In genomic region chr3:115658337-115659181, GRCh38 we compare ENCODE assay signal across 8 cellular contexts. TPM values are rescaled to one million over a fixed set of nuclear protein-coding genes. Genes with fewer than 3 reads are reported as not detected.
A peak's percentile ranks its signal among the peaks of the same experiment; 100 is the strongest.
DNase-seq lines count a peak whose midpoint lies in the region; ATAC-seq, FAIRE-seq and TF ChIP-seq lines count a peak whose summit lies in the region.

No MANE protein-coding gene starts in this region.

- H3K9ac ChIP-seq in HUES64 (ENCODE audit: low read depth, low read length), result peak overlapping the region; percentile 94

- H3K27me3 Mint-ChIP-seq in nephron progenitor cell (ENCODE audit: low read depth, poor library complexity), result no peaks in the 10 kb centered on the region
- H3K27me3 Mint-ChIP-seq in stimulated activated naive CD8-positive, alpha-beta T cell treated with anti-CD3 and anti-CD28 coated beads, Interleukin-15, Interleukin-2, amounts not matched to agents 100 ng/mL and 50 ng/mL, for 24 hours, result no peaks in the 10 kb centered on the region

- WGBS in HUES64, result 1% methylated on average over 58 of the region's 58 CpGs

- peaks cover 51% of the 10 kb centered on the region for H3K4me1 Mint-ChIP-seq in nephron progenitor cell
- H3K4me1 Mint-ChIP-seq in stimulated activated naive CD8-positive, alpha-beta T cell treated with anti-CD3 and anti-CD28 coated beads, Interleukin-15, Interleukin-2, amounts not matched to agents 100 ng/mL and 50 ng/mL, for 24 hours (ENCODE audit: low read depth), result peaks cover 70% of the 10 kb centered on the region

- no peak for FAIRE-seq in RCC 7860 (lab: Jason Lieb, UNC)

- peaks cover 46% of the 10 kb centered on the region for H3K4me1 ChIP-seq in HUES64 (ENCODE audit: insufficient read depth, low read length)

- H3K36me3 ChIP-seq in HUES64 (ENCODE audit: insufficient read depth, low read length), result no peaks in the 10 kb centered on the region

- no peaks in the 10 kb centered on the region for H3K9me3 Mint-ChIP-seq in nephron progenitor cell
- no peaks in the 10 kb centered on the region for H3K9me3 Mint-ChIP-seq in stimulated activated naive CD8-positive, alpha-beta T cell treated with anti-CD3 and anti-CD28 coated beads, Interleukin-15, Interleukin-2, amounts not matched to agents 100 ng/mL and 50 ng/mL, for 24 hours

- H3K9me3 ChIP-seq in HUES64 (ENCODE audit: insufficient read depth, low read depth, low read length), result no peaks in the 10 kb centered on the region

- peak; percentile 85 for ATAC-seq in GM21526 (IDR thresholded peaks at IDR 0.05; ENCODE audit: low FRiP score, unreplicated experiment)

- DNase-seq in DMS 273 (lab: John Stamatoyannopoulos, UW; ENCODE audit: unreplicated experiment) (peak; percentile 94), RCC 7860 (ENCODE audit: low spot score) (peak; percentile 66), fibroblast of villous mesenchyme (ENCODE audit: low read depth) (peak; percentile 77), nephron progenitor cell (peak; percentile 81)
- DNase-seq in activated effector memory CD4-positive, alpha-beta T cell treated with anti-CD3 and anti-CD28 coated beads, Interleukin-2, amount 50 U/mL, for 16 hours, result peak; percentile 87

- no peaks in the 10 kb centered on the region for H3K36me3 Mint-ChIP-seq in nephron progenitor cell (ENCODE audit: low read depth)
- no peaks in the 10 kb centered on the region for H3K36me3 Mint-ChIP-seq in stimulated activated naive CD8-positive, alpha-beta T cell treated with anti-CD3 and anti-CD28 coated beads, Interleukin-15, Interleukin-2, amounts not matched to agents 100 ng/mL and 50 ng/mL, for 24 hours (ENCODE audit: low read depth)

- H3K27ac ChIP-seq in HUES64 (ENCODE audit: low read depth, low read length), result peak overlapping the region; percentile 97

- TF ChIP-seq CTCF in fibroblast of villous mesenchyme (IDR thresholded peaks at IDR 0.05; ENCODE audit: insufficient read depth, low read depth, low read length) (no peak), nephron progenitor cell (IDR thresholded peaks at IDR 0.05) (no peak)

- no peaks in the 10 kb centered on the region for H3K27me3 ChIP-seq in HUES64 (ENCODE audit: insufficient read depth, low read length)

- H3K4me3 ChIP-seq in HUES64 (ENCODE audit: low read length), result peak overlapping the region; percentile 65
- H3K4me3 ChIP-seq in fibroblast of villous mesenchyme (ENCODE audit: low read depth, low read length), result peak overlapping the region; percentile 68

- peak overlapping the region; percentile 100 for H3K27ac Mint-ChIP-seq in nephron progenitor cell
- H3K27ac Mint-ChIP-seq in stimulated activated naive CD8-positive, alpha-beta T cell treated with anti-CD3 and anti-CD28 coated beads, Interleukin-15, Interleukin-2, amounts not matched to agents 100 ng/mL and 50 ng/mL, for 24 hours, result peak overlapping the region; percentile 99

- H3K4me3 Mint-ChIP-seq in nephron progenitor cell, result peak overlapping the region; percentile 94
- peak overlapping the region; percentile 92 for H3K4me3 Mint-ChIP-seq in stimulated activated naive CD8-positive, alpha-beta T cell treated with anti-CD3 and anti-CD28 coated beads, Interleukin-15, Interleukin-2, amounts not matched to agents 100 ng/mL and 50 ng/mL, for 24 hours

RNA-seq across cellular contexts. Expression of gene GAP43, which starts 35.2 kb away (rescaled TPM):
- polyA plus RNA-seq in HUES64 (2013, experiment 1 of 2), result 22.6 TPM
- 25.5 TPM for polyA plus RNA-seq in HUES64 (2013, experiment 2 of 2)
- not detected in 2 replicates for total RNA-seq in fibroblast of villous mesenchyme

Comparison
In these comparisons a context has a peak if more than half of its experiments do, and no peak if none do; other contexts are left out.
1. Peak in every context shown above with its lines: DNase-seq, ATAC-seq, H3K4me3 ChIP-seq and H3K27ac ChIP-seq.